In genomic region chr4:118760092-118760491, GRCh38 we compare ENCODE assay signal across 11 cellular contexts.
DNase-seq lines count a peak whose midpoint lies in the region; ATAC-seq, FAIRE-seq and TF ChIP-seq lines count a peak whose summit lies in the region.
"Had no signal": no experiment of that assay in that cellular context is flagged by ENCODE, and none has a peak within 500 bp of the region (broad histone marks: within the 10 kb centered on the region; RNA-seq: fewer than 3 reads in every experiment).

No MANE protein-coding gene starts in this region.

- no peak for TF ChIP-seq CTCF in mucosa of descending colon (IDR thresholded peaks at IDR 0.05)
- no peak for TF ChIP-seq CTCF in brain microvascular endothelial cell (IDR thresholded peaks at IDR 0.05; ENCODE audit: low read depth, low read length, missing control alignments)

- in situ Hi-C loops in brain microvascular endothelial cell (cut with HindIII; ENCODE audit: low pct_ligation_motif_present, low sequenced_read_pairs) = loop anchor here (25.0 kb wide), 1 partner anchor 202 kb away; no protein-coding TSS in a partner anchor

- H3K9me3 Mint-ChIP-seq in naive B cell = no peaks in the 10 kb centered on the region
- H3K9me3 Mint-ChIP-seq: CD4-positive, alpha-beta memory T cell had no signal

- no peaks in the 10 kb centered on the region for H3K36me3 ChIP-seq in mucosa of descending colon (ENCODE audit: low read depth)
- peaks cover 56% of the 10 kb centered on the region for H3K36me3 ChIP-seq in brain microvascular endothelial cell (replicated peaks)

- H3K9me3 ChIP-seq in mucosa of descending colon = no peaks in the 10 kb centered on the region

- no peaks in the 10 kb centered on the region for H3K27me3 Mint-ChIP-seq in naive B cell
- H3K27me3 Mint-ChIP-seq: CD4-positive, alpha-beta memory T cell had no signal

- intact Hi-C loops in mucosa of descending colon (cut with DNase I, micrococcal nuclease) = loop anchor here in 1 of 2 donors (10.0 kb wide), 1 partner anchor 205 kb away; no protein-coding TSS in a partner anchor

- ATAC-seq in GM18868 (IDR thresholded peaks at IDR 0.05; ENCODE audit: unreplicated experiment) (peak; percentile 42), GM21717 (IDR thresholded peaks at IDR 0.05; ENCODE audit: unreplicated experiment) (peak; percentile 52), HG03175 (IDR thresholded peaks at IDR 0.05; ENCODE audit: unreplicated experiment) (peak; percentile 37), naive B cell (ENCODE audit: low read depth in 2 of 2) (peak; percentile 7 to 12), mucosa of descending colon (no peak)

- peaks cover 2% of the 10 kb centered on the region for H3K4me1 ChIP-seq in mucosa of descending colon (ENCODE audit: low read depth)

- no peaks in the 10 kb centered on the region for H3K27me3 ChIP-seq in brain microvascular endothelial cell (replicated peaks)

- H3K4me3 ChIP-seq in mucosa of descending colon (no peak overlapping the region), brain microvascular endothelial cell (ENCODE audit: low read depth, low read length) (no peak overlapping the region)

- FAIRE-seq in RCC 7860 (lab: Jason Lieb, UNC) = no peak
- FAIRE-seq in GM12891 (lab: Jason Lieb, UNC) = no peak
- FAIRE-seq: islet of Langerhans had no signal

- TF ChIP-seq POLR2A in GM12891 (IDR thresholded peaks at IDR 0.05; ENCODE audit: low read depth, low read length) = no peak

- H3K4me1 Mint-ChIP-seq in naive B cell = peaks cover 21 to 23% (median 22%) of the 10 kb centered on the region in 3 donors

- H3K27ac Mint-ChIP-seq in naive B cell = peak overlapping the region in 2 of 6 donors; percentile 1 to 34

- DNase-seq in naive B cell (no peak), RCC 7860 (ENCODE audit: low spot score) (no peak), GM12891 (ENCODE audit: insufficient read length, low spot score) (no peak), mucosa of descending colon (no peak), brain microvascular endothelial cell (no peak)
- DNase-seq: CD4-positive, alpha-beta memory T cell; NCI-H82 had no signal

- H3K27ac ChIP-seq in brain microvascular endothelial cell = no peak overlapping the region

- peaks cover 9 to 23% of the 10 kb centered on the region in 2 donors for H3K36me3 Mint-ChIP-seq in naive B cell

- H3K4me3 Mint-ChIP-seq in naive B cell = peak overlapping the region in 2 of 8 donors; percentile 21 to 23
- H3K4me3 Mint-ChIP-seq: CD4-positive, alpha-beta memory T cell had no signal

TF ChIP-seq in GM12891, 5 proteins besides CTCF, POLR2A, EP300 and RAD21:
- TF ChIP-seq POLR2AphosphoS5 (IDR thresholded peaks at IDR 0.05; ENCODE audit: low read depth, low read length) = no peak
- no peak for TF ChIP-seq SPI1 (IDR thresholded peaks at IDR 0.05; ENCODE audit: low read depth, low read length)
- TF ChIP-seq POU2F2 (IDR thresholded peaks at IDR 0.05; ENCODE audit: low read depth, low read length) = no peak
- no peak for TF ChIP-seq PAX5 (IDR thresholded peaks at IDR 0.05; ENCODE audit: insufficient read depth, low read length, severe bottlenecking)
- TF ChIP-seq TAF1 (IDR thresholded peaks at IDR 0.05; ENCODE audit: low read depth, low read length) = no peak
